In genomic region chr12:85036736-85037135, GRCh38 we compare ENCODE assay signal across 1 cellular context.
TF ChIP-seq lines count a peak whose summit lies in the region.

No MANE protein-coding gene starts in this region.

TF ChIP-seq in H1, 55 proteins besides CTCF, POLR2A, EP300 and RAD21 (continued from another document):
- TF ChIP-seq CTBP2 (IDR thresholded peaks at IDR 0.05; ENCODE audit: borderline replicate concordance, insufficient read depth, insufficient read length, low read length), result no peak
- no peak for TF ChIP-seq SUZ12 (IDR thresholded peaks at IDR 0.05; ENCODE audit: low read length)
- TF ChIP-seq CHD1 (IDR thresholded peaks at IDR 0.05; ENCODE audit: low read depth, low read length), result no peak
- TF ChIP-seq POLR2AphosphoS5 (IDR thresholded peaks at IDR 0.05; ENCODE audit: low read depth, low read length), result no peak
- no peak for TF ChIP-seq ASH2L (IDR thresholded peaks at IDR 0.05; ENCODE audit: low read length)
- no peak for TF ChIP-seq CHD2 (IDR thresholded peaks at IDR 0.05; ENCODE audit: low read length)
- TF ChIP-seq E2F6 (IDR thresholded peaks at IDR 0.05), result no peak
- TF ChIP-seq YY1 (IDR thresholded peaks at IDR 0.05; ENCODE audit: low read depth, low read length), result no peak
- no peak for TF ChIP-seq KDM4A (IDR thresholded peaks at IDR 0.05; ENCODE audit: low read depth, low read length, severe bottlenecking)
- no peak for TF ChIP-seq SIX5 (IDR thresholded peaks at IDR 0.05; ENCODE audit: low read depth, low read length)
- TF ChIP-seq KDM5A (IDR thresholded peaks at IDR 0.05; ENCODE audit: low read length), result no peak
